ENCODE assay signal across 31 cellular contexts in genomic region chr10:23723796-23724195, GRCh38.
"Had no signal": no experiment of that assay in that cellular context is flagged by ENCODE, and none has a peak within 500 bp of the region (broad histone marks: within the 10 kb centered on the region; RNA-seq: fewer than 3 reads in every experiment).

No MANE protein-coding gene starts in this region.

- H3K4me1 Mint-ChIP-seq: activated B cell treated with CpG ODN at 0.5 μM for 24 hours; activated CD4-positive, alpha-beta T cell treated with anti-CD3 and anti-CD28 coated beads, Interleukin-2, amount 10 ng/mL, durations not matched to agents 24 days and 14 days; activated naive CD8-positive, alpha-beta T cell treated with anti-CD3 and anti-CD28 coated beads, Interleukin-2, amount 10 ng/mL, durations not matched to agents 7 days and 5 days; activated naive CD8-positive, alpha-beta T cell treated with anti-CD3 and anti-CD28 coated beads, Interleukin-2, amount 50 U/mL, for 24 hours; brain; central memory CD8-positive, alpha-beta T cell had no signal

- H3K4me3 Mint-ChIP-seq: activated B cell treated with CpG ODN at 0.5 μM for 24 hours; activated CD4-positive, alpha-beta memory T cell treated with anti-CD3 and anti-CD28 coated beads for 36 hours; activated CD4-positive, alpha-beta T cell treated with anti-CD3 and anti-CD28 coated beads, Interleukin-2, amount 10 ng/mL, durations not matched to agents 24 days and 14 days; activated CD8-positive, alpha-beta T cell treated with anti-CD3 and anti-CD28 coated beads for 36 hours; activated naive CD8-positive, alpha-beta T cell; activated naive CD8-positive, alpha-beta T cell treated with anti-CD3 and anti-CD28 coated beads, Interleukin-2, amount 10 ng/mL, durations not matched to agents 7 days and 5 days; activated naive CD8-positive, alpha-beta T cell treated with anti-CD3 and anti-CD28 coated beads, Interleukin-2, amount 50 U/mL, for 24 hours; activated T-cell treated with anti-CD3 and anti-CD28 coated beads, Interleukin-2, amount 50 U/mL, for 24 hours; activated T-cell treated with anti-CD3 and anti-CD28 coated beads, Interleukin-2, amount 50 U/mL, for 72 hours; activated T-helper 1 cell treated with anti-CD3 and anti-CD28 coated beads, Interleukin-12 subunit alpha, Interleukin-12 subunit beta, Interleukin-2, Interleukin-4 antibody, amounts not matched to agents 30 ng/mL and 10 ng/mL and 1 ng/mL, durations not matched to agents 14 hours and 24 hours and 36 hours; brain; central memory CD8-positive, alpha-beta T cell; T-helper 1 cell treated with Interleukin-12 subunit alpha and Interleukin-12 subunit beta and Interleukin-4 antibody, amounts not matched to agents 30 μg/mL and 1 μg/mL, for 36 hours; T-helper 2 cell treated with Interferon-gamma antibody and Interleukin-4, amounts not matched to agents 5 μg/mL and 100 μg/mL, for 36 hours had no signal

- H3K36me3 Mint-ChIP-seq: activated CD4-positive, alpha-beta memory T cell treated with anti-CD3 and anti-CD28 coated beads for 36 hours; activated naive CD8-positive, alpha-beta T cell; activated naive CD8-positive, alpha-beta T cell treated with anti-CD3 and anti-CD28 coated beads, Interleukin-2, amount 10 ng/mL, durations not matched to agents 7 days and 5 days; brain had no signal

- ATAC-seq: activated CD8-positive, alpha-beta T cell treated with anti-CD3 and anti-CD28 coated beads for 36 hours; activated naive CD8-positive, alpha-beta T cell treated with anti-CD3 and anti-CD28 coated beads, Interleukin-2, amount 50 U/mL, for 24 hours; activated T-cell treated with anti-CD3 and anti-CD28 coated beads, Interleukin-2, amount 50 U/mL, for 72 hours had no signal

- DNase-seq: activated B cell treated with CpG ODN at 0.5 μM for 24 hours; activated CD4-positive, alpha-beta memory T cell treated with anti-CD3 and anti-CD28 coated beads for 36 hours; activated CD4-positive, alpha-beta T cell treated with anti-CD3 and anti-CD28 coated beads, Interleukin-2, amount 10 ng/mL, durations not matched to agents 24 days and 14 days; activated CD4-positive, alpha-beta T cell treated with anti-CD3 and anti-CD28 coated beads, Interleukin-2, amount 50 U/mL, for 1 hour; activated CD4-positive, alpha-beta T cell treated with anti-CD3 and anti-CD28 coated beads, Interleukin-2, amount 50 U/mL, for 4 hours; activated CD4-positive, CD25-positive, alpha-beta regulatory T cell treated with anti-CD3 and anti-CD28 coated beads, Interleukin-2, amount 50 U/mL, for 72 hours; activated CD8-positive, alpha-beta memory T cell treated with anti-CD3 and anti-CD28 coated beads, Interleukin-2, amount 50 U/mL, for 4 hours; activated CD8-positive, alpha-beta T cell treated with anti-CD3 and anti-CD28 coated beads for 36 hours; activated effector memory CD4-positive, alpha-beta T cell treated with Interleukin-2 at 50 U/mL for 16 hours; activated gamma-delta T cell; activated naive CD4-positive, alpha-beta T cell treated with anti-CD3 and anti-CD28 coated beads, Interleukin-2, amount 50 U/mL, for 16 hours; activated naive CD8-positive, alpha-beta T cell treated with anti-CD3 and anti-CD28 coated beads, Interleukin-2, amount 10 ng/mL, durations not matched to agents 7 days and 5 days; activated naive CD8-positive, alpha-beta T cell treated with anti-CD3 and anti-CD28 coated beads, Interleukin-2, amount 50 U/mL, for 24 hours; activated T-cell treated with anti-CD3 and anti-CD28 coated beads for 4 hours; activated T-cell treated with anti-CD3 and anti-CD28 coated beads, Interleukin-2, amount 50 U/mL, for 24 hours; activated T-cell treated with anti-CD3 and anti-CD28 coated beads, Interleukin-2, amount 50 U/mL, for 72 hours; amygdala; anterior cingulate cortex; cerebellar nuclear complex; colonic mucosa; SW 1271; T-helper 1 cell; T-helper 2 cell; T-helper 9 cell had no signal

- H3K27ac Mint-ChIP-seq: activated B cell treated with CpG ODN at 0.5 μM for 24 hours; activated CD4-positive, alpha-beta memory T cell treated with anti-CD3 and anti-CD28 coated beads for 36 hours; activated CD4-positive, alpha-beta T cell treated with anti-CD3 and anti-CD28 coated beads, Interleukin-2, amount 10 ng/mL, durations not matched to agents 24 days and 14 days; activated CD8-positive, alpha-beta T cell treated with anti-CD3 and anti-CD28 coated beads for 36 hours; activated naive CD8-positive, alpha-beta T cell; activated naive CD8-positive, alpha-beta T cell treated with anti-CD3 and anti-CD28 coated beads, Interleukin-2, amount 10 ng/mL, durations not matched to agents 7 days and 5 days; activated naive CD8-positive, alpha-beta T cell treated with anti-CD3 and anti-CD28 coated beads, Interleukin-2, amount 50 U/mL, for 24 hours; activated T-cell treated with anti-CD3 and anti-CD28 coated beads, Interleukin-2, amount 50 U/mL, for 24 hours; activated T-cell treated with anti-CD3 and anti-CD28 coated beads, Interleukin-2, amount 50 U/mL, for 72 hours; activated T-helper 1 cell treated with anti-CD3 and anti-CD28 coated beads, Interleukin-12 subunit alpha, Interleukin-12 subunit beta, Interleukin-2, Interleukin-4 antibody, amounts not matched to agents 30 ng/mL and 10 ng/mL and 1 ng/mL, durations not matched to agents 14 hours and 24 hours and 36 hours; activated T-helper 2 cell treated with anti-CD3 and anti-CD28 coated beads, Interferon-gamma antibody, Interleukin-2, Interleukin-4, amounts not matched to agents 10 μg/mL and 5 μg/mL and 100 μg/mL, durations not matched to agents 14 hours and 24 hours and 36 hours; brain; T-helper 1 cell treated with Interleukin-12 subunit alpha and Interleukin-12 subunit beta and Interleukin-4 antibody, amounts not matched to agents 30 μg/mL and 1 μg/mL, for 36 hours; T-helper 2 cell treated with Interferon-gamma antibody and Interleukin-4, amounts not matched to agents 5 μg/mL and 100 μg/mL, for 36 hours had no signal

- H3K9me3 Mint-ChIP-seq: activated B cell treated with CpG ODN at 0.5 μM for 24 hours; activated CD4-positive, alpha-beta memory T cell treated with anti-CD3 and anti-CD28 coated beads for 36 hours; activated CD4-positive, alpha-beta T cell treated with anti-CD3 and anti-CD28 coated beads, Interleukin-2, amount 10 ng/mL, durations not matched to agents 24 days and 14 days; activated T-helper 1 cell treated with anti-CD3 and anti-CD28 coated beads, Interleukin-12 subunit alpha, Interleukin-12 subunit beta, Interleukin-2, Interleukin-4 antibody, amounts not matched to agents 30 ng/mL and 10 ng/mL and 1 ng/mL, durations not matched to agents 14 hours and 24 hours and 36 hours; central memory CD8-positive, alpha-beta T cell; T-helper 1 cell treated with Interleukin-12 subunit alpha and Interleukin-12 subunit beta and Interleukin-4 antibody, amounts not matched to agents 30 μg/mL and 1 μg/mL, for 36 hours had no signal

- H3K27me3 Mint-ChIP-seq: activated B cell treated with CpG ODN at 0.5 μM for 24 hours; activated CD4-positive, alpha-beta T cell treated with anti-CD3 and anti-CD28 coated beads, Interleukin-2, amount 10 ng/mL, durations not matched to agents 24 days and 14 days; activated naive CD8-positive, alpha-beta T cell treated with anti-CD3 and anti-CD28 coated beads, Interleukin-2, amount 50 U/mL, for 24 hours; central memory CD8-positive, alpha-beta T cell had no signal
